1 cellular context compared by ENCODE assay signal in the genomic region with DNA sequence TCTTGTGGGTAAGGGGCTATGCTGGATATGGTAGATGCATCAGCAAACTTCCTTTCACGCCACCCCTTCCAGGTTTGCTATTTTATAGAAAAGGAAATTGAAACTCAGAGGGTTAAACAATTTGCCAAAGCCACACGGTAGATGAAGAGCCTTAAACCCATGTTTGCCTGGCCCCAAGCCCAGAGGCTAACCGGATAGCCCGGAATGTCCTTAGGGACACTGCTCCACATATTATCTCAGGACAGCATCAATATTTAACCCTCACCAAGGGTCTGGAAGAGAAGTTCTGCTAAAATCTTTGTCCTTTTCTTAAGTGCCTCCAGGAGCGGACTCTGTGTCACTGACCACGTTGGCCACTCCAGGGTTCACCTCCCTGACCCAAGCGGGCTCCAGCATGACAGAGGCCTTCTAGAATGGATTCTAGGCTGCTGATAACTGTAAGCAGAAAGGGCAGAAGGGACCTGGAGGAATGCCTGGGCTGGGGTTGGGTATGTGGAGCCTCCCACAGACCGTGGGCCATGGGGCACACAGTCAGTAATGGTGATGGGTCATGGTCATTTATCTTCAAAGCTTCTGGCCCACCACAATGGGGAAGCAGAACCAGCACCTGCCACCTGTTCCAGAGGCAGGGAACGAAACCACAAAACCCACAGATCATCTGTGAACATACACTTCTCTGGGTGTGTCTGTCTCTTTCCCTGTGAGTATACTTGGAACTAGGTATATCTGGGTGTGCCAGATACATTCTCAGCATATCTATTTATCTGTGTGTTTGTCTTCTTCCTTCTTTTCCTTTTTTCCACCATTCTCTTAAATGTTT.
TF ChIP-seq lines count a peak whose summit lies in the region.

No MANE protein-coding gene starts in this region.

TF ChIP-seq in K562, 482 proteins besides CTCF, POLR2A, EP300 and RAD21 (continued from another document and continues in another):
- TF ChIP-seq OTX1 (CRISPR knock-in tag; IDR thresholded peaks at IDR 0.05): no peak
- TF ChIP-seq ZNF707 (CRISPR knock-in tag; conservative IDR thresholded peaks at IDR 0.05): no peak
- TF ChIP-seq, protein P1, sequence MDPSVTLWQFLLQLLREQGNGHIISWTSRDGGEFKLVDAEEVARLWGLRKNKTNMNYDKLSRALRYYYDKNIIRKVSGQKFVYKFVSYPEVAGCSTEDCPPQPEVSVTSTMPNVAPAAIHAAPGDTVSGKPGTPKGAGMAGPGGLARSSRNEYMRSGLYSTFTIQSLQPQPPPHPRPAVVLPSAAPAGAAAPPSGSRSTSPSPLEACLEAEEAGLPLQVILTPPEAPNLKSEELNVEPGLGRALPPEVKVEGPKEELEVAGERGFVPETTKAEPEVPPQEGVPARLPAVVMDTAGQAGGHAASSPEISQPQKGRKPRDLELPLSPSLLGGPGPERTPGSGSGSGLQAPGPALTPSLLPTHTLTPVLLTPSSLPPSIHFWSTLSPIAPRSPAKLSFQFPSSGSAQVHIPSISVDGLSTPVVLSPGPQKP (CRISPR knock-in tag; IDR thresholded peaks at IDR 0.05): no peak
- peak; percentile 48; the same call in 1 of the 2 replicates for TF ChIP-seq FOSL1 (tag; conservative IDR thresholded peaks at IDR 0.05)
- no peak for TF ChIP-seq BRF2 (IDR thresholded peaks at IDR 0.05; ENCODE audit: borderline replicate concordance, insufficient read depth, insufficient read length)
- TF ChIP-seq ZNF347 (CRISPR knock-in tag; IDR thresholded peaks at IDR 0.05; ENCODE audit: low read depth): no peak
- TF ChIP-seq, protein P2, sequence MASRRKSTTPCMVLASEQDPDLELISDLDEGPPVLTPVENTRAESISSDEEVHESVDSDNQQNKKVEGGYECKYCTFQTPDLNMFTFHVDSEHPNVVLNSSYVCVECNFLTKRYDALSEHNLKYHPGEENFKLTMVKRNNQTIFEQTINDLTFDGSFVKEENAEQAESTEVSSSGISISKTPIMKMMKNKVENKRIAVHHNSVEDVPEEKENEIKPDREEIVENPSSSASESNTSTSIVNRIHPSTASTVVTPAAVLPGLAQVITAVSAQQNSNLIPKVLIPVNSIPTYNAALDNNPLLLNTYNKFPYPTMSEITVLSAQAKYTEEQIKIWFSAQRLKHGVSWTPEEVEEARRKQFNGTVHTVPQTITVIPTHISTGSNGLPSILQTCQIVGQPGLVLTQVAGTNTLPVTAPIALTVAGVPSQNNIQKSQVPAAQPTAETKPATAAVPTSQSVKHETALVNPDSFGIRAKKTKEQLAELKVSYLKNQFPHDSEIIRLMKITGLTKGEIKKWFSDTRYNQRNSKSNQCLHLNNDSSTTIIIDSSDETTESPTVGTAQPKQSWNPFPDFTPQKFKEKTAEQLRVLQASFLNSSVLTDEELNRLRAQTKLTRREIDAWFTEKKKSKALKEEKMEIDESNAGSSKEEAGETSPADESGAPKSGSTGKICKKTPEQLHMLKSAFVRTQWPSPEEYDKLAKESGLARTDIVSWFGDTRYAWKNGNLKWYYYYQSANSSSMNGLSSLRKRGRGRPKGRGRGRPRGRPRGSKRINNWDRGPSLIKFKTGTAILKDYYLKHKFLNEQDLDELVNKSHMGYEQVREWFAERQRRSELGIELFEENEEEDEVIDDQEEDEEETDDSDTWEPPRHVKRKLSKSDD (conservative IDR thresholded peaks at IDR 0.05; ENCODE audit: low read length): no peak
- TF ChIP-seq, protein P3, sequence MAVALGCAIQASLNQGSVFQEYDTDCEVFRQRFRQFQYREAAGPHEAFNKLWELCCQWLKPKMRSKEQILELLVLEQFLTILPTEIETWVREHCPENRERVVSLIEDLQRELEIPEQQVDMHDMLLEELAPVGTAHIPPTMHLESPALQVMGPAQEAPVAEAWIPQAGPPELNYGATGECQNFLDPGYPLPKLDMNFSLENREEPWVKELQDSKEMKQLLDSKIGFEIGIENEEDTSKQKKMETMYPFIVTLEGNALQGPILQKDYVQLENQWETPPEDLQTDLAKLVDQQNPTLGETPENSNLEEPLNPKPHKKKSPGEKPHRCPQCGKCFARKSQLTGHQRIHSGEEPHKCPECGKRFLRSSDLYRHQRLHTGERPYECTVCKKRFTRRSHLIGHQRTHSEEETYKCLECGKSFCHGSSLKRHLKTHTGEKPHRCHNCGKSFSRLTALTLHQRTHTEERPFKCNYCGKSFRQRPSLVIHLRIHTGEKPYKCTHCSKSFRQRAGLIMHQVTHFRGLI (CRISPR knock-in tag; IDR thresholded peaks at IDR 0.05): no peak
- TF ChIP-seq, protein P4, sequence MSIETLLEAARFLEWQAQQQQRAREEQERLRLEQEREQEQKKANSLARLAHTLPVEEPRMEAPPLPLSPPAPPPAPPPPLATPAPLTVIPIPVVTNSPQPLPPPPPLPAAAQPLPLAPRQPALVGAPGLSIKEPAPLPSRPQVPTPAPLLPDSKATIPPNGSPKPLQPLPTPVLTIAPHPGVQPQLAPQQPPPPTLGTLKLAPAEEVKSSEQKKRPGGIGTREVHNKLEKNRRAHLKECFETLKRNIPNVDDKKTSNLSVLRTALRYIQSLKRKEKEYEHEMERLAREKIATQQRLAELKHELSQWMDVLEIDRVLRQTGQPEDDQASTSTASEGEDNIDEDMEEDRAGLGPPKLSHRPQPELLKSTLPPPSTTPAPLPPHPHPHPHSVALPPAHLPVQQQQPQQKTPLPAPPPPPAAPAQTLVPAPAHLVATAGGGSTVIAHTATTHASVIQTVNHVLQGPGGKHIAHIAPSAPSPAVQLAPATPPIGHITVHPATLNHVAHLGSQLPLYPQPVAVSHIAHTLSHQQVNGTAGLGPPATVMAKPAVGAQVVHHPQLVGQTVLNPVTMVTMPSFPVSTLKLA (conservative IDR thresholded peaks at IDR 0.05): 0 out of 4 replicates have a peak, but pooled peaks of 1 of the 2 experiments have one; percentile 23
- TF ChIP-seq, protein P5, sequence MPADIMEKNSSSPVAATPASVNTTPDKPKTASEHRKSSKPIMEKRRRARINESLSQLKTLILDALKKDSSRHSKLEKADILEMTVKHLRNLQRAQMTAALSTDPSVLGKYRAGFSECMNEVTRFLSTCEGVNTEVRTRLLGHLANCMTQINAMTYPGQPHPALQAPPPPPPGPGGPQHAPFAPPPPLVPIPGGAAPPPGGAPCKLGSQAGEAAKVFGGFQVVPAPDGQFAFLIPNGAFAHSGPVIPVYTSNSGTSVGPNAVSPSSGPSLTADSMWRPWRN (IDR thresholded peaks at IDR 0.05; ENCODE audit: low read depth): peak; percentile 86
- no peak; a peak in 1 of 4 replicates for TF ChIP-seq ARNT (IDR thresholded peaks at IDR 0.05)
- no peak for TF ChIP-seq PHTF2 (CRISPR knock-in tag; IDR thresholded peaks at IDR 0.05)
- TF ChIP-seq FUS (optimal IDR thresholded peaks at IDR 0.05; ENCODE audit: low read depth, low read length): no peak
- no peak for TF ChIP-seq ZNF232 (CRISPR knock-in tag; IDR thresholded peaks at IDR 0.05)
- TF ChIP-seq, protein P6, sequence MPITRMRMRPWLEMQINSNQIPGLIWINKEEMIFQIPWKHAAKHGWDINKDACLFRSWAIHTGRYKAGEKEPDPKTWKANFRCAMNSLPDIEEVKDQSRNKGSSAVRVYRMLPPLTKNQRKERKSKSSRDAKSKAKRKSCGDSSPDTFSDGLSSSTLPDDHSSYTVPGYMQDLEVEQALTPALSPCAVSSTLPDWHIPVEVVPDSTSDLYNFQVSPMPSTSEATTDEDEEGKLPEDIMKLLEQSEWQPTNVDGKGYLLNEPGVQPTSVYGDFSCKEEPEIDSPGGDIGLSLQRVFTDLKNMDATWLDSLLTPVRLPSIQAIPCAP (CRISPR knock-in tag; IDR thresholded peaks at IDR 0.05; ENCODE audit: borderline replicate concordance): no peak
- no peak for TF ChIP-seq ZNF644 (tag; IDR thresholded peaks at IDR 0.05; ENCODE audit: low read depth)
- no peak for TF ChIP-seq ZNF778 (CRISPR knock-in tag; IDR thresholded peaks at IDR 0.05)
- no peak for TF ChIP-seq ZNF583 (CRISPR knock-in tag; IDR thresholded peaks at IDR 0.05)
- TF ChIP-seq TAF9B (IDR thresholded peaks at IDR 0.05; ENCODE audit: partially characterized antibody): no peak
- TF ChIP-seq EP400 (IDR thresholded peaks at IDR 0.05): no peak
- no peak for TF ChIP-seq KDM5B (IDR thresholded peaks at IDR 0.05; ENCODE audit: insufficient replicate concordance, low read depth, low read length)
- no peak for TF ChIP-seq MAFK (IDR thresholded peaks at IDR 0.05; ENCODE audit: low read length)
- TF ChIP-seq ZNF24 (IDR thresholded peaks at IDR 0.05): no peak
- TF ChIP-seq, protein P7, sequence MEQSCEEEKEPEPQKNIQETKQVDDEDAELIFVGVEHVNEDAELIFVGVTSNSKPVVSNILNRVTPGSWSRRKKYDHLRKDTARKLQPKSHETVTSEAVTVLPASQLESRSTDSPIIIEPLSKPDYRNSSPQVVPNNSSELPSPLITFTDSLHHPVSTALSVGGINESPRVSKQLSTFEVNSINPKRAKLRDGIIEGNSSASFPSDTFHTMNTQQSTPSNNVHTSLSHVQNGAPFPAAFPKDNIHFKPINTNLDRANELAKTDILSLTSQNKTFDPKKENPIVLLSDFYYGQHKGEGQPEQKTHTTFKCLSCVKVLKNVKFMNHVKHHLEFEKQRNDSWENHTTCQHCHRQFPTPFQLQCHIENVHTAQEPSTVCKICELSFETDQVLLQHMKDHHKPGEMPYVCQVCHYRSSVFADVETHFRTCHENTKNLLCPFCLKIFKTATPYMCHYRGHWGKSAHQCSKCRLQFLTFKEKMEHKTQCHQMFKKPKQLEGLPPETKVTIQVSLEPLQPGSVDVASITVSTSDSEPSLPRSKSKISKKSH (CRISPR knock-in tag; IDR thresholded peaks at IDR 0.05): no peak
- no peak for TF ChIP-seq SUPT5H (IDR thresholded peaks at IDR 0.05)
- no peak for TF ChIP-seq ILF3 (IDR thresholded peaks at IDR 0.05; ENCODE audit: borderline replicate concordance)
- no peak for TF ChIP-seq HNRNPK (IDR thresholded peaks at IDR 0.05; ENCODE audit: low read depth, low read length, poor library complexity, severe bottlenecking)
- TF ChIP-seq BRCA1 (IDR thresholded peaks at IDR 0.05): no peak
- no peak for TF ChIP-seq BRCA1 (CRISPR knock-in tag; IDR thresholded peaks at IDR 0.05)
- peak in 1 of 2 experiments; percentile 60; a peak in 1 of 4 replicates for TF ChIP-seq TBL1XR1 (IDR thresholded peaks at IDR 0.05; ENCODE audit: low read length in 2 of 2)
- TF ChIP-seq HMGN3 (IDR thresholded peaks at IDR 0.05; ENCODE audit: borderline replicate concordance, extremely low read depth, insufficient read length, low read depth, low read length): peak; percentile 45
- TF ChIP-seq DDX20 (tag; IDR thresholded peaks at IDR 0.05; ENCODE audit: low read depth): no peak
- TF ChIP-seq, protein P8, sequence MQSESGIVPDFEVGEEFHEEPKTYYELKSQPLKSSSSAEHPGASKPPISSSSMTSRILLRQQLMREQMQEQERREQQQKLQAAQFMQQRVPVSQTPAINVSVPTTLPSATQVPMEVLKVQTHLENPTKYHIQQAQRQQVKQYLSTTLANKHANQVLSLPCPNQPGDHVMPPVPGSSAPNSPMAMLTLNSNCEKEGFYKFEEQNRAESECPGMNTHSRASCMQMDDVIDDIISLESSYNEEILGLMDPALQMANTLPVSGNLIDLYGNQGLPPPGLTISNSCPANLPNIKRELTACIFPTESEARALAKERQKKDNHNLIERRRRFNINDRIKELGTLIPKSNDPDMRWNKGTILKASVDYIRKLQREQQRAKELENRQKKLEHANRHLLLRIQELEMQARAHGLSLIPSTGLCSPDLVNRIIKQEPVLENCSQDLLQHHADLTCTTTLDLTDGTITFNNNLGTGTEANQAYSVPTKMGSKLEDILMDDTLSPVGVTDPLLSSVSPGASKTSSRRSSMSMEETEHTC (IDR thresholded peaks at IDR 0.05): no peak
- peak; percentile 87; the same call in 1 of the 2 replicates for TF ChIP-seq RUNX1 (IDR thresholded peaks at IDR 0.05; ENCODE audit: low read depth)
- no peak for TF ChIP-seq THRA (IDR thresholded peaks at IDR 0.05)
- TF ChIP-seq HBP1 (CRISPR knock-in tag; IDR thresholded peaks at IDR 0.05): no peak
- no peak for TF ChIP-seq FIP1L1 (IDR thresholded peaks at IDR 0.05; ENCODE audit: low read depth, low read length, poor library complexity, severe bottlenecking)
- TF ChIP-seq ZBED1 (IDR thresholded peaks at IDR 0.05): no peak
- TF ChIP-seq, protein P9, sequence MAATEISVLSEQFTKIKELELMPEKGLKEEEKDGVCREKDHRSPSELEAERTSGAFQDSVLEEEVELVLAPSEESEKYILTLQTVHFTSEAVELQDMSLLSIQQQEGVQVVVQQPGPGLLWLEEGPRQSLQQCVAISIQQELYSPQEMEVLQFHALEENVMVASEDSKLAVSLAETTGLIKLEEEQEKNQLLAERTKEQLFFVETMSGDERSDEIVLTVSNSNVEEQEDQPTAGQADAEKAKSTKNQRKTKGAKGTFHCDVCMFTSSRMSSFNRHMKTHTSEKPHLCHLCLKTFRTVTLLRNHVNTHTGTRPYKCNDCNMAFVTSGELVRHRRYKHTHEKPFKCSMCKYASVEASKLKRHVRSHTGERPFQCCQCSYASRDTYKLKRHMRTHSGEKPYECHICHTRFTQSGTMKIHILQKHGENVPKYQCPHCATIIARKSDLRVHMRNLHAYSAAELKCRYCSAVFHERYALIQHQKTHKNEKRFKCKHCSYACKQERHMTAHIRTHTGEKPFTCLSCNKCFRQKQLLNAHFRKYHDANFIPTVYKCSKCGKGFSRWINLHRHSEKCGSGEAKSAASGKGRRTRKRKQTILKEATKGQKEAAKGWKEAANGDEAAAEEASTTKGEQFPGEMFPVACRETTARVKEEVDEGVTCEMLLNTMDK (IDR thresholded peaks at IDR 0.05; ENCODE audit: borderline replicate concordance, insufficient read depth, low read depth, low read length, poor library complexity, severe bottlenecking): no peak
- no peak for TF ChIP-seq ZNF133 (CRISPR knock-in tag; IDR thresholded peaks at IDR 0.05)
- TF ChIP-seq ESRRA (IDR thresholded peaks at IDR 0.05; ENCODE audit: borderline replicate concordance, low read depth): peak; percentile 97; the same call in 1 of the 2 replicates
